ENCODE assay signal across 15 cellular contexts in the genomic region with DNA sequence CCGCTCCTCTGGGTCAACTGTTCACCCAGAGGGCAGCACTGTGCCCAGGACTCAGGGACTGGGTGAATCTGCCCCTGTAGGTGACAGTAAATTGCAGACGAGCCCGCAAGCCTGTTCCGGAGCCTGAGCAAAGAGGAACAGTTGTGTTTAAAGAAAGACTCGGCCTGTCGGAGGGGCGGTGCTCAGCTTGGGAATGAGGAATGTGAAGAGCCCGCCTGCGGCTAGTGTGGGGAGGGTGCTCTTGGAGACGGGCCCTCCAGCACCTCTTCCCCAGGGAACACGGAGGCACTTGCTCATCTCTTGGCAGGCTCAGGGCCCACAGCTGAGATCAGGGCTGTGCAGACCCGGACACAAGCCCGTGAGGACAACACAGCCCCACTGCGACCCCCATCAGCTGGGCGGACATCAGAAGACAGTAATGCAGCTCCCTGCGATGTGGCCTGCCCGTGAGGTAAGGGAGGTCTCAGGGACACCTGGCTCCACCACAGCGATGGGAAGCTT.
"Had no signal": no experiment of that assay in that cellular context is flagged by ENCODE, and none has a peak within 500 bp of the region (broad histone marks: within the 10 kb centered on the region; RNA-seq: fewer than 3 reads in every experiment).

No MANE protein-coding gene starts in this region.

- H3K36me3 Mint-ChIP-seq: activated CD8-positive, alpha-beta memory T cell treated with anti-CD3 and anti-CD28 coated beads, Interleukin-2, amount 10 ng/mL, durations not matched to agents 7 days and 5 days; activated naive CD8-positive, alpha-beta T cell; stimulated activated effector memory CD8-positive, alpha-beta T cell treated with anti-CD3 and anti-CD28 coated beads, Interleukin-12 subunit alpha, Interleukin-12 subunit beta, amount 100 ng/mL, for 72 hours had no signal

- H3K27me3 Mint-ChIP-seq: activated CD8-positive, alpha-beta memory T cell treated with anti-CD3 and anti-CD28 coated beads, Interleukin-2, amount 10 ng/mL, durations not matched to agents 7 days and 5 days; activated naive CD8-positive, alpha-beta T cell; activated T-cell treated with anti-CD3 and anti-CD28 coated beads, Interleukin-2, amount 50 U/mL, for 24 hours had no signal

- DNase-seq: activated CD4-positive, alpha-beta T cell treated with anti-CD3 and anti-CD28 coated beads, Interleukin-2, amount 50 U/mL, for 1 hour; activated CD4-positive, CD25-positive, alpha-beta regulatory T cell; activated CD8-positive, alpha-beta memory T cell treated with anti-CD3 and anti-CD28 coated beads, Interleukin-2, amount 10 ng/mL, durations not matched to agents 7 days and 5 days; activated T-cell treated with anti-CD3 and anti-CD28 coated beads, Interleukin-2, amount 50 U/mL, for 24 hours; brain microvascular endothelial cell; effector memory CD8-positive, alpha-beta T cell; foreskin melanocyte; midbrain; thyroid gland had no signal

- H3K36me3 ChIP-seq: brain microvascular endothelial cell, ovary, thyroid gland had no signal

- H3K27me3 ChIP-seq: brain microvascular endothelial cell, ovary, thyroid gland had no signal

- ATAC-seq: activated CD8-positive, alpha-beta memory T cell treated with anti-CD3 and anti-CD28 coated beads, Interleukin-2, amount 10 ng/mL, durations not matched to agents 7 days and 5 days; effector memory CD8-positive, alpha-beta T cell; stimulated activated effector memory CD8-positive, alpha-beta T cell treated with anti-CD3 and anti-CD28 coated beads, Interleukin-12 subunit alpha, Interleukin-12 subunit beta, amount 100 ng/mL, for 72 hours had no signal

- H3K27ac ChIP-seq: brain microvascular endothelial cell, epithelial cell of prostate, ovary, thyroid gland had no signal

- H3K9me3 Mint-ChIP-seq: activated T-cell treated with anti-CD3 and anti-CD28 coated beads, Interleukin-2, amount 50 U/mL, for 24 hours; stimulated activated effector memory CD8-positive, alpha-beta T cell treated with anti-CD3 and anti-CD28 coated beads, Interleukin-12 subunit alpha, Interleukin-12 subunit beta, amount 100 ng/mL, for 72 hours; T-helper 2 cell treated with Interferon-gamma antibody and Interleukin-4, amounts not matched to agents 5 μg/mL and 100 μg/mL, for 36 hours had no signal

- H3K9me3 ChIP-seq: ovary, thyroid gland had no signal

- H3K4me1 ChIP-seq: thyroid gland had no signal

- H3K4me3 ChIP-seq: ovary, thyroid gland had no signal

- H3K4me3 Mint-ChIP-seq: activated CD8-positive, alpha-beta memory T cell treated with anti-CD3 and anti-CD28 coated beads, Interleukin-2, amount 10 ng/mL, durations not matched to agents 7 days and 5 days; activated naive CD8-positive, alpha-beta T cell; activated T-cell treated with anti-CD3 and anti-CD28 coated beads, Interleukin-2, amount 50 U/mL, for 24 hours; effector memory CD8-positive, alpha-beta T cell; neural crest cell; stimulated activated effector memory CD8-positive, alpha-beta T cell treated with anti-CD3 and anti-CD28 coated beads, Interleukin-12 subunit alpha, Interleukin-12 subunit beta, amount 100 ng/mL, for 72 hours; T-helper 2 cell treated with Interferon-gamma antibody and Interleukin-4, amounts not matched to agents 5 μg/mL and 100 μg/mL, for 36 hours had no signal

- H3K27ac Mint-ChIP-seq: activated CD8-positive, alpha-beta memory T cell treated with anti-CD3 and anti-CD28 coated beads, Interleukin-2, amount 10 ng/mL, durations not matched to agents 7 days and 5 days; activated naive CD8-positive, alpha-beta T cell; activated T-cell treated with anti-CD3 and anti-CD28 coated beads, Interleukin-2, amount 50 U/mL, for 24 hours; effector memory CD8-positive, alpha-beta T cell; stimulated activated effector memory CD8-positive, alpha-beta T cell treated with anti-CD3 and anti-CD28 coated beads, Interleukin-12 subunit alpha, Interleukin-12 subunit beta, amount 100 ng/mL, for 72 hours; T-helper 2 cell treated with Interferon-gamma antibody and Interleukin-4, amounts not matched to agents 5 μg/mL and 100 μg/mL, for 36 hours had no signal
